ENCODE assay signal across 3 cellular contexts in genomic region chr12:109172787-109173186, GRCh38.
TF ChIP-seq lines count a peak whose summit lies in the region.

No MANE protein-coding gene starts in this region.

TF ChIP-seq in A549, 52 proteins besides CTCF, POLR2A, EP300 and RAD21:
- TF ChIP-seq KDM1A (IDR thresholded peaks at IDR 0.05; ENCODE audit: low read depth): 0 out of 2 replicates have a peak, but pooled peaks have one; percentile 36
TF ChIP-seq in A549: peak in this region for 1; not testable (repeated sequence) for 51.

TF ChIP-seq in HEK293, 187 proteins besides CTCF, POLR2A, EP300 and RAD21:
- TF ChIP-seq ZNF280D (tag by site-specific recombination; IDR thresholded peaks at IDR 0.05) (0 out of 2 replicates have a peak, but pooled peaks have one; percentile 66), ZNF580 (tag by site-specific recombination; IDR thresholded peaks at IDR 0.05) (peak; percentile 68; the same call in 1 of the 2 replicates), ZNF146 (tag by site-specific recombination; IDR thresholded peaks at IDR 0.05) (peak; percentile 97)

TF ChIP-seq in K562, 482 proteins besides CTCF, POLR2A, EP300 and RAD21 (continued from another document):
- TF ChIP-seq RBM25 (IDR thresholded peaks at IDR 0.05; ENCODE audit: low read depth, low read length, severe bottlenecking) (peak; percentile 56), CBX1 (IDR thresholded peaks at IDR 0.05; ENCODE audit: low read depth) (0 out of 2 replicates have a peak, but pooled peaks have one; percentile 29), KDM1A (IDR thresholded peaks at IDR 0.05) (peak; percentile 20 to 40; a peak in 1 of 4 replicates), ZNF146 (CRISPR knock-in tag; IDR thresholded peaks at IDR 0.05; ENCODE audit: unreplicated experiment) (peak; percentile 97)
TF ChIP-seq in K562: peak in this region for 5; not testable (repeated sequence) for 477.
